Comparison of ENCODE assay signal across 9 cellular contexts in genomic region chr1:31063636-31064035, GRCh38. TPM values are rescaled to one million over a fixed set of nuclear protein-coding genes. Genes with fewer than 3 reads are reported as not detected.
DNase-seq lines count a peak whose midpoint lies in the region; ATAC-seq, FAIRE-seq and TF ChIP-seq lines count a peak whose summit lies in the region.
"Had no signal": no experiment of that assay in that cellular context is flagged by ENCODE, and none has a peak within 500 bp of the region (broad histone marks: within the 10 kb centered on the region; RNA-seq: fewer than 3 reads in every experiment).

No MANE protein-coding gene starts in this region.

- H3K4me3 ChIP-seq in SJSA1, result peak overlapping the region; percentile 66
- peak overlapping the region; percentile 99 for H3K4me3 ChIP-seq in fibroblast of mammary gland (ENCODE audit: control insufficient read depth, low read depth, low read length)
- H3K4me3 ChIP-seq in sigmoid colon, result peak overlapping the region; percentile 55 to 68 (median 62)

- H3K27ac ChIP-seq in SJSA1 (no peak overlapping the region), sigmoid colon (peak overlapping the region; percentile 89 to 95 (median 92))

- H3K4me1 ChIP-seq in SJSA1 (replicated peaks), result peaks cover 14% of the 10 kb centered on the region; the same call in 1 of the 2 replicates
- peaks cover 0 to 55% (median 49%) of the 10 kb centered on the region in 4 donors for H3K4me1 ChIP-seq in sigmoid colon

- DNase-seq in SIG-M5 treated with dmso at 0.1 percent for 504 hours (lab: John Stamatoyannopoulos, UW; ENCODE audit: unreplicated experiment), result peak; percentile 23
- no peak for DNase-seq in SIG-M5 (lab: John Stamatoyannopoulos, UW)
- peak in 1 of 2 experiments; percentile 16 for DNase-seq in SJSA1 (ENCODE audit: low read depth in 1 of 2, low spot score in 2 of 2)
- DNase-seq in fibroblast of mammary gland (ENCODE audit: low read depth), result no peak
- DNase-seq in sigmoid colon, result no peak
- no peak for DNase-seq in HPDE6-E6E7 (ENCODE audit: extremely low spot score)
- no peak for DNase-seq in H54 (ENCODE audit: insufficient read length, low spot score)

- ATAC-seq in HG02642 (IDR thresholded peaks at IDR 0.05; ENCODE audit: poor library complexity, unreplicated experiment), result no peak

- H3K27me3 ChIP-seq in SJSA1 (replicated peaks) (no peaks in the 10 kb centered on the region), sigmoid colon (no peaks in the 10 kb centered on the region)

- WGBS in sigmoid colon, 2 donors, result 1 to 9% methylated on average over 4 of the region's 4 CpGs

- intact Hi-C loops in sigmoid colon (cut with DNase I), result loop anchor here (10.0 kb wide), 2 partner anchors 99 to 231 kb away; partner anchors contain the start of genes SNRNP40 and ZCCHC17

- FAIRE-seq in H54 (lab: Jason Lieb, UNC), result no peak
- FAIRE-seq: G401.6 had no signal

- TF ChIP-seq CTCF in fibroblast of mammary gland (conservative IDR thresholded peaks at IDR 0.05; ENCODE audit: control insufficient read depth, insufficient read depth, low read depth, low read length) (no peak), sigmoid colon (IDR thresholded peaks at IDR 0.05) (no peak)

- TF ChIP-seq EP300 in sigmoid colon (IDR thresholded peaks at IDR 0.05), result no peak

- no peak for TF ChIP-seq POLR2A in sigmoid colon (IDR thresholded peaks at IDR 0.05)
- no peak for TF ChIP-seq POLR2A in H54 (IDR thresholded peaks at IDR 0.05; ENCODE audit: low read depth, low read length)

- H3K36me3 ChIP-seq in SJSA1 (peaks cover 26% of the 10 kb centered on the region), sigmoid colon (peaks cover 3 to 8% (median 6%) of the 10 kb centered on the region in 4 donors)

- H3K9me3 ChIP-seq in SJSA1 (replicated peaks) (no peaks in the 10 kb centered on the region), sigmoid colon (no peaks in the 10 kb centered on the region)

RNA-seq across cellular contexts. Expression of gene PUM1, which starts 1.9 kb away (rescaled TPM):
- total RNA-seq in SJSA1 (2014; rRNA removed; shearing (Covaris generic)), result 23.0 and 36.6 TPM in 2 replicates
- 10 to 100 TPM; 66.4 to 89.5 (median 70.4) TPM for total RNA-seq in sigmoid colon
- polyA plus RNA-seq in sigmoid colon, result 10 to 100 TPM; 16.9 to 41.3 (median 17.4) TPM
